ENCODE assay signal across 2 cellular contexts in the genomic region with DNA sequence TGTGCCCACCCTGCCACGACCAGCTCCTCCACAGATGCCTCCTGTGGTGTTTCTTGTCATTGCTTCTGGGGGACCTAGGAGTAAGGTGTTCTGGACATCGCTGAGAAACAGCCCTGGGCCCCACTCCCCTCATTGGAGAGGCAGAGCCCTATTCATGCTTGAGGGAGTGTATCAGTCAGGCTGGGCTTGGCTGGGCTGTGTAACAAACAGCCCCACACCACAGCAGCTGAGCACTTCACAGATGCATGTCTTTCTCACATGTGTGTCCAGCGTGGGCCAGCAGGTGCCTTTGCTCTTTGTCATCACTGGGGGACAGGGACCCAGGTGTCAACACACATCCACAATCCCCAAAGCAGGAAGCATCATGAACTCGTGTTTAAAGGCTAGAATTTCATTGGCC.
TF ChIP-seq lines count a peak whose summit lies in the region.

No MANE protein-coding gene starts in this region.

TF ChIP-seq in HEK293, 187 proteins besides CTCF, POLR2A, EP300 and RAD21 (continued from another document):
- TF ChIP-seq, protein P1, sequence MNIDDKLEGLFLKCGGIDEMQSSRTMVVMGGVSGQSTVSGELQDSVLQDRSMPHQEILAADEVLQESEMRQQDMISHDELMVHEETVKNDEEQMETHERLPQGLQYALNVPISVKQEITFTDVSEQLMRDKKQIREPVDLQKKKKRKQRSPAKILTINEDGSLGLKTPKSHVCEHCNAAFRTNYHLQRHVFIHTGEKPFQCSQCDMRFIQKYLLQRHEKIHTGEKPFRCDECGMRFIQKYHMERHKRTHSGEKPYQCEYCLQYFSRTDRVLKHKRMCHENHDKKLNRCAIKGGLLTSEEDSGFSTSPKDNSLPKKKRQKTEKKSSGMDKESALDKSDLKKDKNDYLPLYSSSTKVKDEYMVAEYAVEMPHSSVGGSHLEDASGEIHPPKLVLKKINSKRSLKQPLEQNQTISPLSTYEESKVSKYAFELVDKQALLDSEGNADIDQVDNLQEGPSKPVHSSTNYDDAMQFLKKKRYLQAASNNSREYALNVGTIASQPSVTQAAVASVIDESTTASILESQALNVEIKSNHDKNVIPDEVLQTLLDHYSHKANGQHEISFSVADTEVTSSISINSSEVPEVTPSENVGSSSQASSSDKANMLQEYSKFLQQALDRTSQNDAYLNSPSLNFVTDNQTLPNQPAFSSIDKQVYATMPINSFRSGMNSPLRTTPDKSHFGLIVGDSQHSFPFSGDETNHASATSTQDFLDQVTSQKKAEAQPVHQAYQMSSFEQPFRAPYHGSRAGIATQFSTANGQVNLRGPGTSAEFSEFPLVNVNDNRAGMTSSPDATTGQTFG (tag by site-specific recombination; IDR thresholded peaks at IDR 0.05; ENCODE audit: borderline replicate concordance) = no peak
- no peak for TF ChIP-seq ZNF423 (tag by site-specific recombination; IDR thresholded peaks at IDR 0.05)
- no peak for TF ChIP-seq ZSCAN4 (tag by site-specific recombination; IDR thresholded peaks at IDR 0.05)
- no peak for TF ChIP-seq ZBTB8A (tag by site-specific recombination; IDR thresholded peaks at IDR 0.05)

TF ChIP-seq in K562, 482 proteins besides CTCF, POLR2A, EP300 and RAD21 (continued from another document):
- TF ChIP-seq ZNF609 (CRISPR knock-in tag; IDR thresholded peaks at IDR 0.05; ENCODE audit: borderline replicate concordance) (no peak), USF1 (CRISPR knock-in tag; IDR thresholded peaks at IDR 0.05) (peak; percentile 76), U2AF1 (optimal IDR thresholded peaks at IDR 0.05; ENCODE audit: low read depth, low read length) (no peak), ZNF12 (CRISPR knock-in tag; IDR thresholded peaks at IDR 0.05) (0 out of 2 replicates have a peak, but pooled peaks have one; percentile 43), BCOR (IDR thresholded peaks at IDR 0.05) (peak; percentile 83; the same call in 1 of the 2 replicates), TRIM24 (IDR thresholded peaks at IDR 0.05) (0 out of 4 replicates have a peak, but pooled peaks of 1 of the 2 experiments have one; percentile 16), HNRNPH1 (optimal IDR thresholded peaks at IDR 0.05; ENCODE audit: low read depth, low read length) (no peak)
TF ChIP-seq in K562: peak in this region for 7.
